ENCODE assay signal across 9 cellular contexts in genomic region chr17:29251969-29252866, GRCh38. TPM values are rescaled to one million over a fixed set of nuclear protein-coding genes. Genes with fewer than 3 reads are reported as not detected.
DNase-seq lines count a peak whose midpoint lies in the region; ATAC-seq, FAIRE-seq and TF ChIP-seq lines count a peak whose summit lies in the region.
"Had no signal": no experiment of that assay in that cellular context is flagged by ENCODE, and none has a peak within 500 bp of the region (broad histone marks: within the 10 kb centered on the region; RNA-seq: fewer than 3 reads in every experiment).

No MANE protein-coding gene starts in this region.

- CTCF ChIA-PET in activated naive CD4-positive, alpha-beta T cell treated with anti-CD3 and anti-CD28 coated beads for 36 hours (lab: Charles Lee) = interaction anchor here (0.8 to 1.5 kb wide), 7 partner anchors 9 to 135 kb away, joined by 3 to 5 read pairs (median 3); no protein-coding TSS in a partner anchor

- H3K4me1 Mint-ChIP-seq in activated naive CD4-positive, alpha-beta T cell treated with anti-CD3 and anti-CD28 coated beads for 36 hours (ENCODE audit: low read depth) = peaks cover 10% of the 10 kb centered on the region

- 73 to 81% (median 79%) methylated on average over 9 of the region's 9 CpGs for WGBS in psoas muscle, 3 donors

- H3K4me3 ChIP-seq in dorsolateral prefrontal cortex (no peak overlapping the region), psoas muscle (no peak overlapping the region)

- no peaks in the 10 kb centered on the region for H3K27me3 Mint-ChIP-seq in activated naive CD4-positive, alpha-beta T cell treated with anti-CD3 and anti-CD28 coated beads for 36 hours (ENCODE audit: low read depth)

- peak in 51 of 56 donors; percentile 21 to 61 (median 39) for TF ChIP-seq CTCF in dorsolateral prefrontal cortex (IDR thresholded peaks at IDR 0.05 in 54 of 56, conservative IDR thresholded peaks at IDR 0.05 in 2 of 56; ENCODE audit: low read depth in 1 of 56, partially characterized antibody in 56 of 56)
- TF ChIP-seq CTCF in psoas muscle (IDR thresholded peaks at IDR 0.05) = peak; percentile 23

- H3K9me3 Mint-ChIP-seq in activated naive CD4-positive, alpha-beta T cell treated with anti-CD3 and anti-CD28 coated beads for 36 hours = no peaks in the 10 kb centered on the region

- peak overlapping the region in 1 of 59 donors; percentile 0 for H3K27ac ChIP-seq in dorsolateral prefrontal cortex
- no peak overlapping the region for H3K27ac ChIP-seq in psoas muscle

- peak; percentile 31 for DNase-seq in GM03348 (ENCODE audit: low spot score)
- peak; percentile 73 for DNase-seq in NAMALWA (ENCODE audit: low spot score)
- no peak for DNase-seq in dorsolateral prefrontal cortex
- no peak for DNase-seq in psoas muscle
- DNase-seq in GM12891 (ENCODE audit: insufficient read length, low spot score) = no peak
- DNase-seq in activated naive CD4-positive, alpha-beta T cell treated with anti-CD3 and anti-CD28 coated beads for 36 hours = no peak

- peaks cover 5% of the 10 kb centered on the region for H3K36me3 Mint-ChIP-seq in activated naive CD4-positive, alpha-beta T cell treated with anti-CD3 and anti-CD28 coated beads for 36 hours (ENCODE audit: low read depth)

- FAIRE-seq in GM12891 (lab: Jason Lieb, UNC) = no peak

- H3K27ac Mint-ChIP-seq in activated naive CD4-positive, alpha-beta T cell treated with anti-CD3 and anti-CD28 coated beads for 36 hours = no peak overlapping the region

- H3K4me3 Mint-ChIP-seq in activated naive CD4-positive, alpha-beta T cell treated with anti-CD3 and anti-CD28 coated beads for 36 hours = no peak overlapping the region

- H3K27me3 ChIP-seq in dorsolateral prefrontal cortex = no peaks in the 10 kb centered on the region
- H3K27me3 ChIP-seq in psoas muscle (ENCODE audit: insufficient read depth in 3 of 3, low read length in 2 of 3) = no peaks in the 10 kb centered on the region

- peaks cover 18% of the 10 kb centered on the region for H3K4me1 ChIP-seq in psoas muscle

- H3K36me3 ChIP-seq in psoas muscle (ENCODE audit: insufficient read depth in 1 of 2, low read depth in 1 of 2) = peaks cover 4 to 17% of the 10 kb centered on the region in 2 donors

- peak in 2 of 4 donors; percentile 16 to 20 for ATAC-seq in psoas muscle
- ATAC-seq in GM18520 (IDR thresholded peaks at IDR 0.05; ENCODE audit: unreplicated experiment) = no peak
- no peak for ATAC-seq in GM18868 (IDR thresholded peaks at IDR 0.05; ENCODE audit: unreplicated experiment)

- intact Hi-C loops in dorsolateral prefrontal cortex (cut with DNase I) (no loop called here), psoas muscle (cut with DNase I) (loop anchor here in 1 of 2 donors (5.0 kb wide), 1 partner anchor 35 kb away; no protein-coding TSS in a partner anchor)
- intact Hi-C loops in activated naive CD4-positive, alpha-beta T cell treated with anti-CD3 and anti-CD28 coated beads for 36 hours (cut with micrococcal nuclease) = loop anchor here (2.0 kb wide), 1 partner anchor 43 kb away; the partner anchor contains the start of gene NUFIP2

- no peaks in the 10 kb centered on the region for H3K9me3 ChIP-seq in psoas muscle

- TF ChIP-seq POLR2A in GM12891 (IDR thresholded peaks at IDR 0.05; ENCODE audit: low read depth, low read length) = no peak

TF ChIP-seq in GM12891, 5 proteins besides CTCF, POLR2A, EP300 and RAD21:
- no peak for TF ChIP-seq TAF1 (IDR thresholded peaks at IDR 0.05; ENCODE audit: low read depth, low read length)
- TF ChIP-seq POLR2AphosphoS5 (IDR thresholded peaks at IDR 0.05; ENCODE audit: low read depth, low read length) = no peak
- TF ChIP-seq PAX5 (IDR thresholded peaks at IDR 0.05; ENCODE audit: insufficient read depth, low read length, severe bottlenecking) = no peak
- no peak for TF ChIP-seq POU2F2 (IDR thresholded peaks at IDR 0.05; ENCODE audit: low read depth, low read length)
- no peak for TF ChIP-seq SPI1 (IDR thresholded peaks at IDR 0.05; ENCODE audit: low read depth, low read length)

RNA-seq across cellular contexts. Expression of gene CRYBA1, which starts 5.6 kb away (rescaled TPM):
- total RNA-seq in dorsolateral prefrontal cortex (not detected), psoas muscle (not detected)
- polyA plus RNA-seq in psoas muscle = not detected
- polyA plus RNA-seq in GM12891 (2012; ENCODE audit: low read depth, missing spikeins) = not detected
- total RNA-seq in activated naive CD4-positive, alpha-beta T cell treated with anti-CD3 and anti-CD28 coated beads for 36 hours = not detected
- total RNA-seq: urinary bladder had no signal
- polyA plus RNA-seq: urinary bladder had no signal

RNA-seq across cellular contexts. Expression of gene NUFIP2, which starts 41.7 kb away (rescaled TPM):
- total RNA-seq in dorsolateral prefrontal cortex (10 to 100 TPM; 42.4 to 96.8 (median 54.8) TPM), psoas muscle (10 to 100 TPM; 31.1 to 50.0 (median 45.4) TPM)
- 10 to 100 TPM in 2 of 3 donors, 1 to 10 TPM in 1; 7.3 to 16.5 (median 15.7) TPM for polyA plus RNA-seq in psoas muscle
- polyA plus RNA-seq in GM12891 (2012; ENCODE audit: low read depth, missing spikeins) = 12.3 TPM
- total RNA-seq in activated naive CD4-positive, alpha-beta T cell treated with anti-CD3 and anti-CD28 coated beads for 36 hours = 10 to 100 TPM; 51.0 to 57.8 TPM

Comparison
In these comparisons a context has a peak if more than half of its experiments do, and no peak if none do; other contexts are left out.
1. DNase-seq: peak in GM03348 (single experiment) and NAMALWA (single experiment); none in dorsolateral prefrontal cortex (0 of 10), psoas muscle (0 of 2), GM12891 (single experiment) and activated naive CD4-positive, alpha-beta T cell treated with anti-CD3 and anti-CD28 coated beads for 36 hours (single experiment).